Comparison of ENCODE assay signal across 8 cellular contexts in the genomic region with DNA sequence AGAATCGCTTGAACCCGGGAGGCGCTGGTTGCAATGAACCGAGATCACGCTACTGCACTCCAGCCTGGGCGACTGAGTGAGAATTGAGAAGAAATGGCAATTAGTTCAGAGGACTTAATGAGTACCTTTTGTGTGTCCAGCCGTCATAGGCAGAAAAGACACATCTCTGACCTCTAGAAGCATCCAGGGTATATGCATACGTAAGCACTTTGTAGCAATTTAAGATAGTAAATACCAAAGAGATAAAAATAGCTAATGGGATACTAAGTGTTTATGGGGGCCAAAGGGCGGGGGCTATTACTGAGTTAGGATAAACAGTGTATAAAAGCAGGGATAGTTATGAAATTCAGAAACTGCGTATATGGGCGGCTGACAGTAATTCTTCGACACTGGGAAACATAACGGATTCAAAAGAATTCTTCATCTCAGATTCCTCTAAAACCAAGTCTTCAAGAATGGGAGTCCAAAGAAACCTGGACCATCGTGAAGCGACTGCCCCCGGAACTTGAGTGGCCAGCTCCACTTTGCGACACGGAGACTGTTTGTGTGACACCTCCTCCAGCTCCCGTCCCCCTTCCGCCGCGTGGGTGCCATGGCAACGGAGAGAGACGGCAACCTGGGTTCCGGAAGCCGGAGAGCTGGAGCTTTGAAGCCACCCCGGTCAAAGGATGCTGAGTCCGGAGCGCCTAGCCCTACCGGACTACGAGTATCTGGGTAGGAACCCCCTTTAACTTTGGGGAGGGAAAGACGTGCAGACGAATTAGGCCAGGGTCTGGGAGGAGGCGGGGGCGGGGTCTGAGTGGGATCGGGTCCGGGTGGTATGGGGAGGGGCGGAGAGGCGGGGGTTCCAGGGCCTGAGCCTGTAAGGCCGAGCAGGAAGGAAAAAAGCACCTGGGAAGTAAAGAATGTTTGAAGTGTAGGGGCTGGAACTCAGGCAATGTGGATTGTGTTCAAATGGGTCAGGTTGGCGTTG. TPM values are rescaled to one million over a fixed set of nuclear protein-coding genes. Genes with fewer than 3 reads are reported as not detected.
DNase-seq lines count a peak whose midpoint lies in the region; ATAC-seq lines count a peak whose summit lies in the region.

A gene with protein sequence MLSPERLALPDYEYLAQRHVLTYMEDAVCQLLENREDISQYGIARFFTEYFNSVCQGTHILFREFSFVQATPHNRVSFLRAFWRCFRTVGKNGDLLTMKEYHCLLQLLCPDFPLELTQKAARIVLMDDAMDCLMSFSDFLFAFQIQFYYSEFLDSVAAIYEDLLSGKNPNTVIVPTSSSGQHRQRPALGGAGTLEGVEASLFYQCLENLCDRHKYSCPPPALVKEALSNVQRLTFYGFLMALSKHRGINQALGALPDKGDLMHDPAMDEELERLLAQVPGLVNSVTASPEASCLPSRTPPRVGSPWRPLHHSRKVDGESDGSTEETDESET (plus strand): TSS at position 624 of the 973 bp plus-strand sequence. CDS start 45 bp downstream, at position 669.

- H3K27ac Mint-ChIP-seq in CD4-positive, alpha-beta memory T cell = peak within 1 kb of the TSS; percentile 88 to 97 (median 96)
- peak within 1 kb of the TSS; percentile 92 to 94 for H3K27ac Mint-ChIP-seq in effector memory CD8-positive, alpha-beta T cell

- peak within 1 kb of the TSS; percentile 41 for H3K27ac ChIP-seq in CD4-positive, alpha-beta memory T cell (ENCODE audit: low read depth, low read length)

- intact Hi-C loops in CD4-positive, alpha-beta memory T cell (cut with micrococcal nuclease) = loop anchor here (1.0 to 2.0 kb wide), 4 partner anchors 20 to 642 kb away; partner anchors contain the start of genes ARHGAP1, KBTBD4, NDUFS3 and PSMC3

- no peaks in the 10 kb centered on the region for H3K9me3 ChIP-seq in CD4-positive, alpha-beta memory T cell (ENCODE audit: control insufficient read depth in 1 of 2, low read length in 2 of 2)

- peaks cover 12% of the 10 kb centered on the region for H3K4me1 ChIP-seq in CD4-positive, alpha-beta memory T cell (ENCODE audit: insufficient read depth, low read length)

- peaks cover 14 to 24% (median 17%) of the 10 kb centered on the region in 4 donors for H3K4me1 Mint-ChIP-seq in CD4-positive, alpha-beta memory T cell
- H3K4me1 Mint-ChIP-seq in effector memory CD8-positive, alpha-beta T cell (ENCODE audit: low read depth in 2 of 2) = peaks cover 10 to 31% of the 10 kb centered on the region in 2 donors

- no peaks in the 10 kb centered on the region for H3K9me3 Mint-ChIP-seq in CD4-positive, alpha-beta memory T cell
- no peaks in the 10 kb centered on the region for H3K9me3 Mint-ChIP-seq in effector memory CD8-positive, alpha-beta T cell

- H3K36me3 ChIP-seq in CD4-positive, alpha-beta memory T cell (ENCODE audit: insufficient read depth, low read length) = no peaks in the 10 kb centered on the region

- peak within 1 kb of the TSS; percentile 39 to 50 for H3K4me3 ChIP-seq in CD4-positive, alpha-beta memory T cell (ENCODE audit: low read length in 2 of 2)

- peak within 1 kb of the TSS; percentile 91 to 97 (median 94) for H3K4me3 Mint-ChIP-seq in CD4-positive, alpha-beta memory T cell
- peak within 1 kb of the TSS; percentile 84 to 93 for H3K4me3 Mint-ChIP-seq in effector memory CD8-positive, alpha-beta T cell

- ATAC-seq in GM19463 (IDR thresholded peaks at IDR 0.05; ENCODE audit: unreplicated experiment) = peak; percentile 97
- peak; percentile 99 for ATAC-seq in effector memory CD8-positive, alpha-beta T cell (replicated peaks)

- peak; percentile 87 to 91 (median 88) for DNase-seq in CD4-positive, alpha-beta memory T cell
- DNase-seq in HT-29 (ENCODE audit: low spot score) (peak; percentile 98), medulla oblongata (ENCODE audit: extremely low spot score) (peak; percentile 91)
- DNase-seq in NK-92 treated with Interleukin-12 subunit alpha and Interleukin-12 subunit beta, amount 100 ng/mL, for 24 hours (lab: John Stamatoyannopoulos, UW) = peak; percentile 87
- peak; percentile 86 to 88 for DNase-seq in activated CD8-positive, alpha-beta memory T cell treated with anti-CD3 and anti-CD28 coated beads for 4 hours (ENCODE audit: low read depth in 2 of 2)
- DNase-seq in effector memory CD8-positive, alpha-beta T cell = peak; percentile 89 to 92 (median 90)
- peak; percentile 88 to 96 (median 89) for DNase-seq in stimulated activated CD4-positive, alpha-beta T cell treated with anti-CD3 and anti-CD28 coated beads, TNF-alpha, amount 100 ng/mL, for 48 hours (ENCODE audit: low read depth in 3 of 3)

- CTCF ChIA-PET in CD4-positive, alpha-beta memory T cell (lab: Charles Lee; ENCODE audit: partially characterized antibody) = interaction anchor here (0.7 to 1.7 kb wide), 2 partner anchors 217 to 313 kb away, joined by 3 to 7 read pairs; no protein-coding TSS in a partner anchor

- H3K36me3 Mint-ChIP-seq in CD4-positive, alpha-beta memory T cell = peaks cover 3 to 9% of the 10 kb centered on the region in 2 donors
- peaks cover 14% of the 10 kb centered on the region for H3K36me3 Mint-ChIP-seq in effector memory CD8-positive, alpha-beta T cell (ENCODE audit: insufficient read depth)

- POLR2A ChIA-PET in CD4-positive, alpha-beta memory T cell (lab: Charles Lee; ENCODE audit: partially characterized antibody) = interaction anchor here (0.6 to 1.5 kb wide), 5 partner anchors 17 to 957 kb away, joined by 3 to 5 read pairs (median 4); no protein-coding TSS in a partner anchor

- peaks cover 0 to 7% of the 10 kb centered on the region in 2 donors for H3K27me3 Mint-ChIP-seq in CD4-positive, alpha-beta memory T cell
- H3K27me3 Mint-ChIP-seq in effector memory CD8-positive, alpha-beta T cell = peaks cover 9 to 11% of the 10 kb centered on the region in 2 donors

- H3K27me3 ChIP-seq in CD4-positive, alpha-beta memory T cell (ENCODE audit: insufficient read depth, low read length) = no peaks in the 10 kb centered on the region

RNA-seq across cellular contexts. Expression of the gene that starts here (rescaled TPM):
- total RNA-seq in CD4-positive, alpha-beta memory T cell = 10 to 100 TPM; 12.4 to 12.8 TPM
- polyA plus RNA-seq in CD4-positive, alpha-beta memory T cell = 10 to 100 TPM; 22.9 to 24.3 TPM
- total RNA-seq in HT-29 (2014; rRNA removed; shearing (Covaris generic)) = 45.7 and 61.6 TPM in 2 replicates

Comparison
In these comparisons a context has a peak if more than half of its experiments do, and no peak if none do; other contexts are left out.
1. Peak in every context shown above with its lines: DNase-seq, ATAC-seq, H3K4me3 ChIP-seq and H3K27ac ChIP-seq.